26 cellular contexts compared by ENCODE assay signal in the genomic region with DNA sequence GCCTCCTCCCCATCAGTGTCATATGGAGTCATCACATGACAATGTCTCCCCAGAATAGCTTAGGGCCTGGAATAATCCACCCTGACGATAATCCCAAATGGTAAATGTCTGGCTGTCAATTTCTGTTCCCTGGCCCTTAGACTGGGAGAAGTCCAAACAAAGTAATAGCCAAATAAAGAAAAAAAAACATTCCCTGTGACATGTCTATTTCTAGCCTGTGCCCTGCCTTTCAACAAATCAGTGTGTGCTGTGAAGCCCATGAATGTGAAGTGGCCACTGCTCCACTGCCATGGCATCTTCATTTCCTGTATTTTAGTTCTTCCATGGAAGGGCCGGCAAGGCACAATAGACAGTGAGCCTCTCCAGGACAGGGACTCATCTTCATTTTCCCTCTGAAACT.
DNase-seq lines count a peak whose midpoint lies in the region; ATAC-seq and TF ChIP-seq lines count a peak whose summit lies in the region.
"Had no signal": no experiment of that assay in that cellular context is flagged by ENCODE, and none has a peak within 500 bp of the region (broad histone marks: within the 10 kb centered on the region; RNA-seq: fewer than 3 reads in every experiment).

No MANE protein-coding gene starts in this region.

- CTCF ChIA-PET in MCF 10A (lab: Yijun Ruan, JAX) = interaction anchor here (0.7 to 1.2 kb wide), 3 partner anchors 13 to 141 kb away, joined by 3 read pairs; no protein-coding TSS in a partner anchor

- H3K27ac ChIP-seq in breast epithelium (peak overlapping the region; percentile 75 to 84), right atrium auricular region (peak overlapping the region; percentile 33 to 46), aorta (ENCODE audit: low read depth in 1 of 2, low read length in 2 of 2) (peak overlapping the region; percentile 92 to 98)
- H3K27ac ChIP-seq: 22Rv1, WERI-Rb-1 had no signal

- no peak for TF ChIP-seq POLR2A in breast epithelium (IDR thresholded peaks at IDR 0.05)

- intact Hi-C loops in breast epithelium (cut with DNase I; ENCODE audit: low total_unique reads) = loop anchor here (5.0 kb wide), 1 partner anchor 724 kb away; no protein-coding TSS in a partner anchor
- intact Hi-C loops in MCF 10A (cut with micrococcal nuclease) = no loop called here
- intact Hi-C loops in aorta (cut with DNase I) = loop anchor here in 1 of 2 donors (1.0 to 10.0 kb wide), 3 partner anchors 22 to 138 kb away; a partner anchor contains a TSS

- H3K4me3 Mint-ChIP-seq in MCF 10A (ENCODE audit: unreplicated experiment) = no peak overlapping the region
- H3K4me3 Mint-ChIP-seq in osteocyte (ENCODE audit: unreplicated experiment) = no peak overlapping the region
- H3K4me3 Mint-ChIP-seq in stimulated activated naive B cell treated with anti-CD40 and anti-IgM and Interleukin-4, amounts not matched to agents 10 μg/mL and 1 μg/mL and 100 μg/mL, for 72 hours = no peak overlapping the region
- H3K4me3 Mint-ChIP-seq: activated CD4-positive, alpha-beta T cell treated with anti-CD3 and anti-CD28 coated beads, Interleukin-2, amount 10 ng/mL, durations not matched to agents 7 days and 5 days; activated CD8-positive, alpha-beta memory T cell treated with anti-CD3 and anti-CD28 coated beads, Interleukin-2, amount 10 ng/mL, durations not matched to agents 7 days and 5 days; activated naive CD4-positive, alpha-beta T cell treated with anti-CD3 and anti-CD28 coated beads, Interleukin-2, amount 10 ng/mL, durations not matched to agents 7 days and 5 days; CD4-positive, CD25-positive, alpha-beta regulatory T cell; natural killer cell treated with Interleukin-12 subunit alpha and Interleukin-12 subunit beta and Interleukin-15 and Interleukin-18, amount 100 ng/mL, for 72 hours; stimulated activated effector memory CD8-positive, alpha-beta T cell treated with anti-CD3 and anti-CD28 coated beads, Interleukin-12 subunit alpha, Interleukin-12 subunit beta, amount 100 ng/mL, for 72 hours had no signal

- no peaks in the 10 kb centered on the region for H3K36me3 Mint-ChIP-seq in MCF 10A (ENCODE audit: insufficient read depth, unreplicated experiment)
- peaks cover 13% of the 10 kb centered on the region for H3K36me3 Mint-ChIP-seq in osteocyte (ENCODE audit: unreplicated experiment)
- no peaks in the 10 kb centered on the region for H3K36me3 Mint-ChIP-seq in stimulated activated naive B cell treated with anti-CD40 and anti-IgM and Interleukin-4, amounts not matched to agents 10 μg/mL and 1 μg/mL and 100 μg/mL, for 72 hours
- H3K36me3 Mint-ChIP-seq: activated CD8-positive, alpha-beta memory T cell treated with anti-CD3 and anti-CD28 coated beads, Interleukin-2, amount 10 ng/mL, durations not matched to agents 7 days and 5 days; activated naive CD4-positive, alpha-beta T cell treated with anti-CD3 and anti-CD28 coated beads, Interleukin-2, amount 10 ng/mL, durations not matched to agents 7 days and 5 days; CD4-positive, CD25-positive, alpha-beta regulatory T cell; natural killer cell treated with Interleukin-12 subunit alpha and Interleukin-12 subunit beta and Interleukin-15 and Interleukin-18, amount 100 ng/mL, for 72 hours; stimulated activated effector memory CD8-positive, alpha-beta T cell treated with anti-CD3 and anti-CD28 coated beads, Interleukin-12 subunit alpha, Interleukin-12 subunit beta, amount 100 ng/mL, for 72 hours had no signal

- ATAC-seq in aorta (ENCODE audit: low FRiP score) = peak; percentile 50
- ATAC-seq in GM18870 (IDR thresholded peaks at IDR 0.05; ENCODE audit: unreplicated experiment) = no peak
- no peak for ATAC-seq in stimulated activated naive B cell treated with anti-CD40 and anti-IgM and Interleukin-4, amounts not matched to agents 10 μg/mL and 1 μg/mL and 100 μg/mL, for 72 hours (replicated peaks)
- ATAC-seq: activated CD8-positive, alpha-beta memory T cell treated with anti-CD3 and anti-CD28 coated beads, Interleukin-2, amount 10 ng/mL, durations not matched to agents 7 days and 5 days; natural killer cell treated with Interleukin-12 subunit alpha and Interleukin-12 subunit beta and Interleukin-15 and Interleukin-18, amount 100 ng/mL, for 72 hours; stimulated activated effector memory CD8-positive, alpha-beta T cell treated with anti-CD3 and anti-CD28 coated beads, Interleukin-12 subunit alpha, Interleukin-12 subunit beta, amount 100 ng/mL, for 72 hours had no signal

- H3K4me1 ChIP-seq in breast epithelium = peaks cover 6 to 11% of the 10 kb centered on the region in 2 donors
- H3K4me1 ChIP-seq in right atrium auricular region = peaks cover 0 to 43% of the 10 kb centered on the region in 2 donors
- peaks cover 2 to 10% of the 10 kb centered on the region in 2 donors for H3K4me1 ChIP-seq in aorta (ENCODE audit: control insufficient read depth in 1 of 2, insufficient read depth in 2 of 2, low read length in 2 of 2)

- H3K9me3 ChIP-seq in breast epithelium (no peaks in the 10 kb centered on the region), right atrium auricular region (no peaks in the 10 kb centered on the region), aorta (ENCODE audit: control insufficient read depth, low read length) (no peaks in the 10 kb centered on the region)

- H3K4me3 ChIP-seq in breast epithelium (no peak overlapping the region), right atrium auricular region (no peak overlapping the region), aorta (ENCODE audit: low read length in 2 of 2) (no peak overlapping the region)
- H3K4me3 ChIP-seq: skin epidermis had no signal

- H3K27ac Mint-ChIP-seq in MCF 10A (ENCODE audit: low read depth, unreplicated experiment) (no peak overlapping the region), osteocyte (ENCODE audit: unreplicated experiment) (peak overlapping the region; percentile 87)
- H3K27ac Mint-ChIP-seq in stimulated activated naive B cell treated with anti-CD40 and anti-IgM and Interleukin-4, amounts not matched to agents 10 μg/mL and 1 μg/mL and 100 μg/mL, for 72 hours = no peak overlapping the region
- H3K27ac Mint-ChIP-seq: activated CD4-positive, alpha-beta T cell treated with anti-CD3 and anti-CD28 coated beads, Interleukin-2, amount 10 ng/mL, durations not matched to agents 7 days and 5 days; activated CD8-positive, alpha-beta memory T cell treated with anti-CD3 and anti-CD28 coated beads, Interleukin-2, amount 10 ng/mL, durations not matched to agents 7 days and 5 days; activated naive CD4-positive, alpha-beta T cell treated with anti-CD3 and anti-CD28 coated beads, Interleukin-2, amount 10 ng/mL, durations not matched to agents 7 days and 5 days; CD4-positive, CD25-positive, alpha-beta regulatory T cell; natural killer cell treated with Interleukin-12 subunit alpha and Interleukin-12 subunit beta and Interleukin-15 and Interleukin-18, amount 100 ng/mL, for 72 hours; stimulated activated effector memory CD8-positive, alpha-beta T cell treated with anti-CD3 and anti-CD28 coated beads, Interleukin-12 subunit alpha, Interleukin-12 subunit beta, amount 100 ng/mL, for 72 hours had no signal

- H3K36me3 ChIP-seq in breast epithelium (no peaks in the 10 kb centered on the region), right atrium auricular region (no peaks in the 10 kb centered on the region), aorta (ENCODE audit: control insufficient read depth in 1 of 2, insufficient read depth in 2 of 2, low read length in 1 of 2) (peaks cover 0 to 6% of the 10 kb centered on the region in 2 donors)
- H3K36me3 ChIP-seq: WERI-Rb-1 had no signal

- no peaks in the 10 kb centered on the region for H3K27me3 ChIP-seq in breast epithelium
- H3K27me3 ChIP-seq in right atrium auricular region = no peaks in the 10 kb centered on the region
- H3K27me3 ChIP-seq in aorta (ENCODE audit: control insufficient read depth in 1 of 2, insufficient read depth in 2 of 2, low read length in 1 of 2) = no peaks in the 10 kb centered on the region

- 5 to 8% methylated on average over 2 of the region's 2 CpGs for WGBS in aorta, 2 donors

- H3K9me3 Mint-ChIP-seq in MCF 10A (ENCODE audit: unreplicated experiment) (no peaks in the 10 kb centered on the region), osteocyte (ENCODE audit: unreplicated experiment) (peaks cover 5% of the 10 kb centered on the region)
- H3K9me3 Mint-ChIP-seq in stimulated activated naive B cell treated with anti-CD40 and anti-IgM and Interleukin-4, amounts not matched to agents 10 μg/mL and 1 μg/mL and 100 μg/mL, for 72 hours = peaks cover 0 to 3% of the 10 kb centered on the region in 2 donors
- H3K9me3 Mint-ChIP-seq: activated CD4-positive, alpha-beta T cell treated with anti-CD3 and anti-CD28 coated beads, Interleukin-2, amount 10 ng/mL, durations not matched to agents 7 days and 5 days; activated naive CD4-positive, alpha-beta T cell treated with anti-CD3 and anti-CD28 coated beads, Interleukin-2, amount 10 ng/mL, durations not matched to agents 7 days and 5 days; natural killer cell treated with Interleukin-12 subunit alpha and Interleukin-12 subunit beta and Interleukin-15 and Interleukin-18, amount 100 ng/mL, for 72 hours; stimulated activated effector memory CD8-positive, alpha-beta T cell treated with anti-CD3 and anti-CD28 coated beads, Interleukin-12 subunit alpha, Interleukin-12 subunit beta, amount 100 ng/mL, for 72 hours had no signal

- no TSS peak for BruUV-seq in MCF 10A (replicated peaks; lab: Mats Ljungman, UMichigan)

- H3K4me1 Mint-ChIP-seq in MCF 10A (ENCODE audit: insufficient read depth, unreplicated experiment) (peaks cover 5% of the 10 kb centered on the region), osteocyte (ENCODE audit: unreplicated experiment) (peaks cover 50% of the 10 kb centered on the region)
- H3K4me1 Mint-ChIP-seq in stimulated activated naive B cell treated with anti-CD40 and anti-IgM and Interleukin-4, amounts not matched to agents 10 μg/mL and 1 μg/mL and 100 μg/mL, for 72 hours = no peaks in the 10 kb centered on the region
- H3K4me1 Mint-ChIP-seq: activated CD4-positive, alpha-beta T cell treated with anti-CD3 and anti-CD28 coated beads, Interleukin-2, amount 10 ng/mL, durations not matched to agents 7 days and 5 days; activated CD8-positive, alpha-beta memory T cell treated with anti-CD3 and anti-CD28 coated beads, Interleukin-2, amount 10 ng/mL, durations not matched to agents 7 days and 5 days; activated naive CD4-positive, alpha-beta T cell treated with anti-CD3 and anti-CD28 coated beads, Interleukin-2, amount 10 ng/mL, durations not matched to agents 7 days and 5 days; CD4-positive, CD25-positive, alpha-beta regulatory T cell; stimulated activated effector memory CD8-positive, alpha-beta T cell treated with anti-CD3 and anti-CD28 coated beads, Interleukin-12 subunit alpha, Interleukin-12 subunit beta, amount 100 ng/mL, for 72 hours had no signal

- TF ChIP-seq CTCF in breast epithelium (IDR thresholded peaks at IDR 0.05) (no peak), MCF 10A (IDR thresholded peaks at IDR 0.05; ENCODE audit: unreplicated experiment) (no peak), right atrium auricular region (IDR thresholded peaks at IDR 0.05) (no peak), osteocyte (IDR thresholded peaks at IDR 0.05) (no peak)

- no peak for DNase-seq in breast epithelium (ENCODE audit: low spot score in 2 of 2)
- no peak for DNase-seq in MCF 10A (ENCODE audit: unreplicated experiment)
- DNase-seq in right atrium auricular region (ENCODE audit: low spot score) = no peak
- no peak for DNase-seq in osteocyte (ENCODE audit: extremely low spot score, unreplicated experiment)
- DNase-seq in aorta = no peak
- DNase-seq in NCI-H2227 (lab: John Stamatoyannopoulos, UW; ENCODE audit: unreplicated experiment) = no peak
- no peak for DNase-seq in stimulated activated naive B cell treated with anti-CD40 and anti-IgM and Interleukin-4, amounts not matched to agents 10 μg/mL and 1 μg/mL and 100 μg/mL, for 72 hours
- DNase-seq: activated CD4-positive, alpha-beta T cell treated with anti-CD3 and anti-CD28 coated beads, Interleukin-2, amount 10 ng/mL, durations not matched to agents 7 days and 5 days; activated CD8-positive, alpha-beta memory T cell treated with anti-CD3 and anti-CD28 coated beads, Interleukin-2, amount 10 ng/mL, durations not matched to agents 7 days and 5 days; activated naive CD4-positive, alpha-beta T cell treated with anti-CD3 and anti-CD28 coated beads, Interleukin-2, amount 10 ng/mL, durations not matched to agents 7 days and 5 days; amygdala; caudate nucleus; CD4-positive, CD25-positive, alpha-beta regulatory T cell; glutamatergic neuron; midbrain; NCI-H1105 treated with DMSO at 0.1 percent for 48 hours; NCI-H2081; NCI-H446; stimulated activated CD4-positive, alpha-beta T cell treated with anti-CD3 and anti-CD28 coated beads, Interleukin-2, amount 100 ng/mL, for 24 hours; T-helper 9 cell; WERI-Rb-1 had no signal

- H3K27me3 Mint-ChIP-seq in MCF 10A (ENCODE audit: insufficient read depth, unreplicated experiment) = no peaks in the 10 kb centered on the region
- H3K27me3 Mint-ChIP-seq in osteocyte (ENCODE audit: unreplicated experiment) = no peaks in the 10 kb centered on the region
- H3K27me3 Mint-ChIP-seq in stimulated activated naive B cell treated with anti-CD40 and anti-IgM and Interleukin-4, amounts not matched to agents 10 μg/mL and 1 μg/mL and 100 μg/mL, for 72 hours = peaks cover 6 to 14% of the 10 kb centered on the region in 2 donors
- H3K27me3 Mint-ChIP-seq: activated CD4-positive, alpha-beta T cell treated with anti-CD3 and anti-CD28 coated beads, Interleukin-2, amount 10 ng/mL, durations not matched to agents 7 days and 5 days; CD4-positive, CD25-positive, alpha-beta regulatory T cell had no signal

- POLR2A ChIA-PET in MCF 10A (lab: Yijun Ruan, JAX) = interaction anchor here (0.6 to 1.6 kb wide), 2 partner anchors 13 to 176 kb away, joined by 3 to 4 read pairs; no protein-coding TSS in a partner anchor

Comparison
In these comparisons a context has a peak if more than half of its experiments do, and no peak if none do; other contexts are left out.
1. H3K27ac ChIP-seq: peak in every context shown above with its lines; median percentile 95 in aorta; 80 in breast epithelium; 40 in right atrium auricular region.